In the genomic region with DNA sequence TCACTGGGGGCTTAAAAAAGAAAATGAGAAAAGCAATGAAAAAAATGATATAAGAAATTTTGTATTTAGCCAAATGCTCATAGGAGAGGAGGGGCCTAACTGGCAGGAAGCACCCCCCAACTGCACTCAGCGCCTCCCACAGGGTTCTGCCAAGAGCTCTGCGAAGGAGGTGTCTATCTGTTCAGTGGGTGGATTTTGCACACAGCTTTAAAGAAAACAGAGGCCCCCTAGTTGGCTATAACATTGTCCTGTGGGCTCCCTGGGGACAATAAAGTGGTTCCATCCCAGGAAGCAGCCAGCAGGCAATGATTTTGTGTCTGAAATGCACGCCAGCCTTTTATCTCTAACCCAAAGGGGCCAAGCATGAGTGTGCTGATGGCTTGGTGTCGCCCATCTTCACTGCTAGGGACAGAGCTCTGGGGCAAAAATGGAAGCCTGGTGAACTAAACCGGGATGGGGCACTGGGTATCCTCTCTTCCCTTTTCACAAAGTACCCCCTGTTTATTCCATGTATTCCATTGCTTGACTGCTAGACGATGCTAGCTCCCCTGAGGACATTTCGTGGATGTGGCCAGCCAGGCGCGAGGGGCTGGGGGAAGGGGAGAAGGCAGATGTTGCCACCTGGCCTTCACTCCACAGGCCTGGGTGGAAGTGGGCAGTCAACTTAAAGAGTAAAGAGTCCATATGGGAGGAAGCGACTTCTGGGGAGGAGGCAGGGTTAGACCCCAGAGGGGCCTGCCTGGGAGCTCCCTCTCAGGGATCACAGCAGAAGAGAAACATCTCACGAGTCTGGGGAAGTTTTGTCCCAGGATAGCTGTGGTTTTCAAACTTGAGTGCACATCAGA, we compare ENCODE assay signal across 21 cellular contexts.
DNase-seq lines count a peak whose midpoint lies in the region; ATAC-seq and TF ChIP-seq lines count a peak whose summit lies in the region.
"Had no signal": no experiment of that assay in that cellular context is flagged by ENCODE, and none has a peak within 500 bp of the region (broad histone marks: within the 10 kb centered on the region; RNA-seq: fewer than 3 reads in every experiment).

No MANE protein-coding gene starts in this region.

- no peak for TF ChIP-seq CTCF in vagina (IDR thresholded peaks at IDR 0.05)

- no peaks in the 10 kb centered on the region for H3K9me3 ChIP-seq in vagina
- H3K9me3 ChIP-seq: esophagus squamous epithelium had no signal

- H3K4me3 ChIP-seq in vagina = no peak overlapping the region
- H3K4me3 ChIP-seq: esophagus squamous epithelium, GM23338, SK-N-MC had no signal

- intact Hi-C loops in Right ventricle myocardium inferior (cut with DNase I) = no loop called here
- intact Hi-C loops in Right ventricle myocardium superior (cut with DNase I) = no loop called here
- intact Hi-C loops in vagina (cut with DNase I) = no loop called here

- DNase-seq in Right ventricle myocardium inferior (ENCODE audit: missing footprints) (peak; percentile 59), Right ventricle myocardium superior (no peak), NCI-H345 (lab: John Stamatoyannopoulos, UW) (peak; percentile 67), mesenteric fat pad (ENCODE audit: low spot score) (peak; percentile 33), vagina (ENCODE audit: extremely low spot score in 2 of 2) (peak; percentile 62 to 79), NCI-H2196 treated with DMSO at 0.1 percent for 48 hours (lab: John Stamatoyannopoulos, UW; ENCODE audit: unreplicated experiment) (no peak), HuH-7.5 (ENCODE audit: low spot score) (no peak)
- DNase-seq: activated B cell treated with CpG ODN at 0.5 μM for 24 hours; activated T-cell treated with anti-CD3 and anti-CD28 coated beads, Interleukin-2, amount 50 U/mL, for 72 hours; aorta; effector CD4-positive, alpha-beta T cell; esophagus squamous epithelium; MM.1S; NCI-H1436 treated with DMSO at 0.1 percent for 48 hours; NCI-H446 treated with DMSO at 0.1 percent for 48 hours; stimulated activated CD4-positive, alpha-beta T cell treated with anti-CD3 and anti-CD28 coated beads, Interleukin-4, amount 100 ng/mL, for 4 hours had no signal

- ATAC-seq in Right ventricle myocardium inferior (no peak), Right ventricle myocardium superior (ENCODE audit: poor library complexity) (no peak), HG03442 (IDR thresholded peaks at IDR 0.05; ENCODE audit: unreplicated experiment) (no peak)
- ATAC-seq: activated T-cell treated with anti-CD3 and anti-CD28 coated beads, Interleukin-2, amount 50 U/mL, for 72 hours; CD8-positive, alpha-beta T cell; GM23338; Panc1 had no signal

- no peaks in the 10 kb centered on the region for H3K27me3 ChIP-seq in vagina
- H3K27me3 ChIP-seq: esophagus squamous epithelium had no signal

- H3K4me1 ChIP-seq in vagina = peaks cover 25% of the 10 kb centered on the region

- H3K36me3 ChIP-seq in vagina = no peaks in the 10 kb centered on the region
- H3K36me3 ChIP-seq: esophagus squamous epithelium had no signal

- no peak overlapping the region for H3K27ac ChIP-seq in vagina
- H3K27ac ChIP-seq: esophagus squamous epithelium, SK-N-MC had no signal

- no peak for TF ChIP-seq POLR2A in vagina (IDR thresholded peaks at IDR 0.05)

Comparison
In these comparisons a context has a peak if more than half of its experiments do, and no peak if none do; other contexts are left out.
1. DNase-seq: peak in Right ventricle myocardium inferior (single experiment), NCI-H345 (single experiment), mesenteric fat pad (single experiment) and vagina (2 of 2); none in Right ventricle myocardium superior (single experiment), NCI-H2196 treated with DMSO at 0.1 percent for 48 hours (single experiment) and HuH-7.5 (single experiment).